In genomic region chr1:26177182-26177684, GRCh38 we compare ENCODE assay signal across 9 cellular contexts. TPM values are rescaled to one million over a fixed set of nuclear protein-coding genes. Genes with fewer than 3 reads are reported as not detected.
A peak's percentile ranks its signal among the peaks of the same experiment; 100 is the strongest.
DNase-seq lines count a peak whose midpoint lies in the region; ATAC-seq and TF ChIP-seq lines count a peak whose summit lies in the region.
"Had no signal": no experiment of that assay in that cellular context is flagged by ENCODE, and none has a peak within 500 bp of the region (broad histone marks: within the 10 kb centered on the region; RNA-seq: fewer than 3 reads in every experiment).

CNKSR1 (plus strand) TSS chr1:26177491; CDS start chr1:26177548, 57 bp downstream.

- H3K4me1 Mint-ChIP-seq in activated CD4-positive, alpha-beta T cell treated with anti-CD3 and anti-CD28 coated beads, Interleukin-2, amount 10 ng/mL, durations not matched to agents 24 days and 14 days, result peaks cover 8% of the 10 kb centered on the region
- H3K4me1 Mint-ChIP-seq in stimulated activated naive CD8-positive, alpha-beta T cell treated with anti-CD3 and anti-CD28 coated beads, Interleukin-15, amount 100 ng/mL, for 72 hours, result peaks cover 8% of the 10 kb centered on the region

- H3K4me3 ChIP-seq in RWPE2 (ENCODE audit: severe bottlenecking), result peak within 1 kb of the TSS; percentile 47
- no peak within 1 kb of the TSS for H3K4me3 ChIP-seq in uterus
- H3K4me3 ChIP-seq: right atrium auricular region had no signal

- peak within 1 kb of the TSS; percentile 68 for H3K4me3 Mint-ChIP-seq in activated CD4-positive, alpha-beta T cell treated with anti-CD3 and anti-CD28 coated beads, Interleukin-2, amount 10 ng/mL, durations not matched to agents 24 days and 14 days
- peak within 1 kb of the TSS in 1 of 2 donors; percentile 75 for H3K4me3 Mint-ChIP-seq in stimulated activated naive CD8-positive, alpha-beta T cell treated with anti-CD3 and anti-CD28 coated beads, Interleukin-15, amount 100 ng/mL, for 72 hours

- H3K27me3 Mint-ChIP-seq in activated CD4-positive, alpha-beta T cell treated with anti-CD3 and anti-CD28 coated beads, Interleukin-2, amount 10 ng/mL, durations not matched to agents 24 days and 14 days, result no peaks in the 10 kb centered on the region
- H3K27me3 Mint-ChIP-seq in stimulated activated naive CD8-positive, alpha-beta T cell treated with anti-CD3 and anti-CD28 coated beads, Interleukin-15, amount 100 ng/mL, for 72 hours, result no peaks in the 10 kb centered on the region

- H3K27ac ChIP-seq in RWPE2 (ENCODE audit: poor library complexity, severe bottlenecking), result peak within 1 kb of the TSS; percentile 32
- H3K27ac ChIP-seq in uterus, result no peak within 1 kb of the TSS
- H3K27ac ChIP-seq: right atrium auricular region had no signal

- H3K36me3 Mint-ChIP-seq in activated CD4-positive, alpha-beta T cell treated with anti-CD3 and anti-CD28 coated beads, Interleukin-2, amount 10 ng/mL, durations not matched to agents 24 days and 14 days (ENCODE audit: low read depth), result no peaks in the 10 kb centered on the region

- no peak for DNase-seq in activated CD4-positive, alpha-beta T cell treated with anti-CD3 and anti-CD28 coated beads, Interleukin-2, amount 10 ng/mL, durations not matched to agents 24 days and 14 days
- DNase-seq in activated CD4-positive, alpha-beta T cell treated with anti-CD3 and anti-CD28 coated beads, Interleukin-2, amount 50 U/mL, for 48 hours, result no peak
- DNase-seq in RWPE2 (ENCODE audit: low spot score), result peak; percentile 88
- peak; percentile 97 for DNase-seq in iPS-NIHi11 (ENCODE audit: low spot score)
- DNase-seq in stimulated activated naive CD8-positive, alpha-beta T cell treated with anti-CD3 and anti-CD28 coated beads, Interleukin-15, amount 100 ng/mL, for 72 hours, result no peak
- DNase-seq in uterus, result no peak

- peaks cover 10% of the 10 kb centered on the region for H3K4me1 ChIP-seq in RWPE2 (ENCODE audit: insufficient read depth, poor library complexity, severe bottlenecking)
- no peaks in the 10 kb centered on the region for H3K4me1 ChIP-seq in uterus
- H3K4me1 ChIP-seq: right atrium auricular region had no signal

- no peaks in the 10 kb centered on the region for H3K9me3 Mint-ChIP-seq in activated CD4-positive, alpha-beta T cell treated with anti-CD3 and anti-CD28 coated beads, Interleukin-2, amount 10 ng/mL, durations not matched to agents 24 days and 14 days
- H3K9me3 Mint-ChIP-seq in stimulated activated naive CD8-positive, alpha-beta T cell treated with anti-CD3 and anti-CD28 coated beads, Interleukin-15, amount 100 ng/mL, for 72 hours, result no peaks in the 10 kb centered on the region

- intact Hi-C loops in activated CD4-positive, alpha-beta T cell treated with anti-CD3 and anti-CD28 coated beads, Interleukin-2, amount 10 ng/mL, durations not matched to agents 24 days and 14 days (cut with micrococcal nuclease), result no loop called here
- intact Hi-C loops in uterus (cut with DNase I; ENCODE audit: low total_unique reads), result no loop called here

- peak; percentile 49 for TF ChIP-seq CTCF in RWPE2 (IDR thresholded peaks at IDR 0.05; ENCODE audit: poor library complexity, severe bottlenecking)
- no peak for TF ChIP-seq CTCF in uterus (IDR thresholded peaks at IDR 0.05)

- H3K36me3 ChIP-seq in RWPE2 (ENCODE audit: low read depth), result peaks cover 21% of the 10 kb centered on the region
- H3K36me3 ChIP-seq in uterus, result no peaks in the 10 kb centered on the region
- H3K36me3 ChIP-seq: right atrium auricular region had no signal

- TF ChIP-seq POLR2A in uterus (IDR thresholded peaks at IDR 0.05), result no peak

- peak; percentile 98 for ATAC-seq in RWPE2 (ENCODE audit: low read depth)
- ATAC-seq in stimulated activated naive CD8-positive, alpha-beta T cell treated with anti-CD3 and anti-CD28 coated beads, Interleukin-15, amount 100 ng/mL, for 72 hours, result peak; percentile 20
- no peak for ATAC-seq in GM21528 (IDR thresholded peaks at IDR 0.05; ENCODE audit: low FRiP score, unreplicated experiment)
- no peak for ATAC-seq in HG03159 (IDR thresholded peaks at IDR 0.05; ENCODE audit: unreplicated experiment)

- no peaks in the 10 kb centered on the region for H3K27me3 ChIP-seq in RWPE2 (ENCODE audit: insufficient read depth, poor library complexity, severe bottlenecking)
- H3K27me3 ChIP-seq in uterus, result no peaks in the 10 kb centered on the region
- H3K27me3 ChIP-seq: right atrium auricular region had no signal

- peak within 1 kb of the TSS; percentile 29 for H3K27ac Mint-ChIP-seq in activated CD4-positive, alpha-beta T cell treated with anti-CD3 and anti-CD28 coated beads, Interleukin-2, amount 10 ng/mL, durations not matched to agents 24 days and 14 days
- peak within 1 kb of the TSS; percentile 20 to 60 for H3K27ac Mint-ChIP-seq in stimulated activated naive CD8-positive, alpha-beta T cell treated with anti-CD3 and anti-CD28 coated beads, Interleukin-15, amount 100 ng/mL, for 72 hours

- H3K9me3 ChIP-seq in RWPE2 (ENCODE audit: severe bottlenecking), result no peaks in the 10 kb centered on the region
- H3K9me3 ChIP-seq in uterus, result no peaks in the 10 kb centered on the region
- H3K9me3 ChIP-seq: right atrium auricular region had no signal

RNA-seq across cellular contexts. Expression of gene CNKSR1, which starts in this region (rescaled TPM):
- 4.0 and 6.2 TPM in 2 replicates for total RNA-seq in activated CD4-positive, alpha-beta T cell treated with anti-CD3 and anti-CD28 coated beads, Interleukin-2, amount 10 ng/mL, durations not matched to agents 24 days and 14 days
- total RNA-seq in uterus, result 10 to 100 TPM in 2 of 4 donors, 1 to 10 TPM in 1, under 1 TPM in 1; 0.29 to 13.3 (median 7.2) TPM

Comparison
In these comparisons a context has a peak if more than half of its experiments do, and no peak if none do; other contexts are left out.
1. DNase-seq: peak in RWPE2 (single experiment) and iPS-NIHi11 (single experiment); none in activated CD4-positive, alpha-beta T cell treated with anti-CD3 and anti-CD28 coated beads, Interleukin-2, amount 10 ng/mL, durations not matched to agents 24 days and 14 days (single experiment), activated CD4-positive, alpha-beta T cell treated with anti-CD3 and anti-CD28 coated beads, Interleukin-2, amount 50 U/mL, for 48 hours (0 of 2), stimulated activated naive CD8-positive, alpha-beta T cell treated with anti-CD3 and anti-CD28 coated beads, Interleukin-15, amount 100 ng/mL, for 72 hours (0 of 2) and uterus (0 of 2).
2. ATAC-seq: peak in RWPE2 (single experiment) and stimulated activated naive CD8-positive, alpha-beta T cell treated with anti-CD3 and anti-CD28 coated beads, Interleukin-15, amount 100 ng/mL, for 72 hours (single experiment); none in GM21528 (single experiment) and HG03159 (single experiment).